ENCODE assay signal across 11 cellular contexts in genomic region chr2:102356741-102357140, GRCh38. TPM values are rescaled to one million over a fixed set of nuclear protein-coding genes. Genes with fewer than 3 reads are reported as not detected.
DNase-seq lines count a peak whose midpoint lies in the region; ATAC-seq, FAIRE-seq and TF ChIP-seq lines count a peak whose summit lies in the region.
"Had no signal": no experiment of that assay in that cellular context is flagged by ENCODE, and none has a peak within 500 bp of the region (broad histone marks: within the 10 kb centered on the region; RNA-seq: fewer than 3 reads in every experiment).

No MANE protein-coding gene starts in this region.

- H2AFZ ChIP-seq in HepG2 (ENCODE audit: low read length): no peak overlapping the region

- H3K4me2 ChIP-seq in HepG2 (ENCODE audit: low read depth, low read length): no peak overlapping the region

- FAIRE-seq in HepG2 (lab: Jason Lieb, UNC): no peak

- no peak for TF ChIP-seq RAD21 in HepG2 (CRISPR knock-in tag; IDR thresholded peaks at IDR 0.05)

- intact Hi-C loops in activated T-helper 2 cell treated with anti-CD3 and anti-CD28 coated beads, Interferon-gamma antibody, Interleukin-2, Interleukin-4, amounts not matched to agents 10 μg/mL and 5 μg/mL and 100 μg/mL, durations not matched to agents 14 hours and 24 hours and 36 hours (cut with micrococcal nuclease): loop anchor here (1.0 to 2.0 kb wide), 3 partner anchors 52 to 93 kb away; no protein-coding TSS in a partner anchor
- intact Hi-C loops in HepG2 (cut with micrococcal nuclease; ENCODE audit: unreplicated experiment): loop anchor here (5.0 to 10.0 kb wide), 3 partner anchors 329 to 472 kb away; no protein-coding TSS in a partner anchor

- in situ Hi-C loops in HepG2 (cut with HindIII; ENCODE audit: extremely low pct_ligation_motif_present, low pct_unique_long_range_greater_than_20kb): loop anchor here (5.0 to 10.0 kb wide), 2 partner anchors 104 to 362 kb away; partner anchors contain the start of gene IL1R2

- no peaks in the 10 kb centered on the region for H4K20me1 ChIP-seq in HepG2 (ENCODE audit: insufficient read depth, low read length)

- TF ChIP-seq EP300 in HepG2 (IDR thresholded peaks at IDR 0.05; ENCODE audit: low read depth in 2 of 2, low read length in 2 of 2) (no peak), HepG2 (CRISPR knock-in tag; IDR thresholded peaks at IDR 0.05; ENCODE audit: borderline replicate concordance) (no peak)

- ATAC-seq in activated CD8-positive, alpha-beta memory T cell treated with anti-CD3 and anti-CD28 coated beads, Interleukin-2, amount 10 ng/mL, durations not matched to agents 7 days and 5 days: no peak
- no peak for ATAC-seq in HepG2
- ATAC-seq in GM18907 (IDR thresholded peaks at IDR 0.05; ENCODE audit: unreplicated experiment): no peak
- no peak for ATAC-seq in GM19395 (IDR thresholded peaks at IDR 0.05; ENCODE audit: unreplicated experiment)

- H3K4me3 Mint-ChIP-seq in activated CD8-positive, alpha-beta memory T cell treated with anti-CD3 and anti-CD28 coated beads, Interleukin-2, amount 10 ng/mL, durations not matched to agents 7 days and 5 days: peak overlapping the region; percentile 98
- peak overlapping the region; percentile 98 for H3K4me3 Mint-ChIP-seq in activated T-helper 2 cell treated with anti-CD3 and anti-CD28 coated beads, Interferon-gamma antibody, Interleukin-2, Interleukin-4, amounts not matched to agents 10 μg/mL and 5 μg/mL and 100 μg/mL, durations not matched to agents 14 hours and 24 hours and 36 hours (ENCODE audit: low read depth)

- H3K27me3 ChIP-seq in HepG2 (ENCODE audit: control insufficient read depth in 1 of 2, insufficient read depth in 2 of 2, low read length in 2 of 2): peaks cover 2 to 18% of the 10 kb centered on the region in 2 experiments; a peak in 4 of 5 replicates
- no peaks in the 10 kb centered on the region for H3K27me3 ChIP-seq in subcutaneous abdominal adipose tissue (ENCODE audit: control insufficient read depth in 5 of 5, insufficient read depth in 4 of 5, low read length in 5 of 5)

- no peaks in the 10 kb centered on the region for H3K79me2 ChIP-seq in HepG2 (ENCODE audit: insufficient read depth, low read length)

- H3K4me1 ChIP-seq in HepG2 (ENCODE audit: insufficient read depth, low read length) (peaks cover 6% of the 10 kb centered on the region), subcutaneous abdominal adipose tissue (ENCODE audit: control insufficient read depth in 5 of 5, insufficient read depth in 5 of 5, low read length in 5 of 5) (peaks cover 0 to 9% (median 4%) of the 10 kb centered on the region in 5 donors)

- H3K4me3 ChIP-seq in HepG2 (replicated peaks in 1 of 3; ENCODE audit: insufficient read depth in 1 of 3, low read depth in 2 of 3, low read length in 3 of 3) (no peak overlapping the region), subcutaneous abdominal adipose tissue (ENCODE audit: low read depth in 1 of 5, low read length in 5 of 5) (peak overlapping the region in 3 of 5 donors; percentile 72 to 76 (median 75))

- POLR2A ChIA-PET in HepG2 (lab: Yijun Ruan, JAX): interaction anchor here (0.7 kb wide), 1 partner anchor 215 kb away, joined by 3 read pairs; no protein-coding TSS in a partner anchor

- H3K9ac ChIP-seq in HepG2 (ENCODE audit: insufficient read depth, low read depth, low read length) (no peak overlapping the region), subcutaneous abdominal adipose tissue (ENCODE audit: low read length in 5 of 5) (peak overlapping the region in 1 of 5 donors; percentile 82)

- no TSS peak for BruUV-seq in HepG2 (replicated peaks; lab: Mats Ljungman, UMichigan)

- no peak for DNase-seq in activated CD8-positive, alpha-beta memory T cell treated with anti-CD3 and anti-CD28 coated beads, Interleukin-2, amount 10 ng/mL, durations not matched to agents 7 days and 5 days
- no peak for DNase-seq in activated CD8-positive, alpha-beta memory T cell treated with anti-CD3 and anti-CD28 coated beads, Interleukin-2, amount 50 U/mL, for 48 hours
- DNase-seq in activated T-helper 2 cell treated with anti-CD3 and anti-CD28 coated beads, Interferon-gamma antibody, Interleukin-2, Interleukin-4, amounts not matched to agents 10 μg/mL and 5 μg/mL and 100 μg/mL, durations not matched to agents 14 hours and 24 hours and 36 hours (ENCODE audit: low spot score): no peak
- DNase-seq in HepG2 (ENCODE audit: low spot score): no peak
- DNase-seq in central memory CD4-positive, alpha-beta T cell: no peak
- DNase-seq: cerebellar nuclear complex, foreskin melanocyte, NCI-H1436 treated with DMSO at 0.1 percent for 48 hours had no signal

- no peak overlapping the region for H3K27ac ChIP-seq in HepG2 (ENCODE audit: extremely low read length, insufficient read depth, low read length)
- peak overlapping the region; percentile 16 for H3K27ac ChIP-seq in subcutaneous abdominal adipose tissue (ENCODE audit: low read depth, low read length)

- peaks cover 22% of the 10 kb centered on the region for H3K36me3 Mint-ChIP-seq in activated CD8-positive, alpha-beta memory T cell treated with anti-CD3 and anti-CD28 coated beads, Interleukin-2, amount 10 ng/mL, durations not matched to agents 7 days and 5 days
- H3K36me3 Mint-ChIP-seq in activated T-helper 2 cell treated with anti-CD3 and anti-CD28 coated beads, Interferon-gamma antibody, Interleukin-2, Interleukin-4, amounts not matched to agents 10 μg/mL and 5 μg/mL and 100 μg/mL, durations not matched to agents 14 hours and 24 hours and 36 hours (ENCODE audit: low read depth): peaks cover 50% of the 10 kb centered on the region

- H3K4me1 Mint-ChIP-seq in activated CD8-positive, alpha-beta memory T cell treated with anti-CD3 and anti-CD28 coated beads, Interleukin-2, amount 10 ng/mL, durations not matched to agents 7 days and 5 days: peaks cover 41% of the 10 kb centered on the region
- H3K4me1 Mint-ChIP-seq in activated T-helper 2 cell treated with anti-CD3 and anti-CD28 coated beads, Interferon-gamma antibody, Interleukin-2, Interleukin-4, amounts not matched to agents 10 μg/mL and 5 μg/mL and 100 μg/mL, durations not matched to agents 14 hours and 24 hours and 36 hours (ENCODE audit: low read depth): peaks cover 49% of the 10 kb centered on the region

- CTCF ChIA-PET in activated CD8-positive, alpha-beta memory T cell treated with anti-CD3 and anti-CD28 coated beads, Interleukin-2, amount 10 ng/mL, durations not matched to agents 7 days and 5 days (lab: Charles Lee): interaction anchor here (0.7 to 3.7 kb wide), 36 partner anchors 11 to 357 kb away, joined by 3 to 35 read pairs (median 4); no protein-coding TSS in a partner anchor
- CTCF ChIA-PET in HepG2 (lab: Yijun Ruan, JAX; ENCODE audit: low intra/inter-chr PET ratio, low total read pairs): no interaction called here

- H3K27ac Mint-ChIP-seq in activated CD8-positive, alpha-beta memory T cell treated with anti-CD3 and anti-CD28 coated beads, Interleukin-2, amount 10 ng/mL, durations not matched to agents 7 days and 5 days: peak overlapping the region; percentile 92
- H3K27ac Mint-ChIP-seq in activated T-helper 2 cell treated with anti-CD3 and anti-CD28 coated beads, Interferon-gamma antibody, Interleukin-2, Interleukin-4, amounts not matched to agents 10 μg/mL and 5 μg/mL and 100 μg/mL, durations not matched to agents 14 hours and 24 hours and 36 hours: peak overlapping the region; percentile 93

- TF ChIP-seq POLR2A in HepG2 (IDR thresholded peaks at IDR 0.05; ENCODE audit: insufficient read depth in 1 of 2, low read depth in 2 of 2, low read length in 2 of 2): no peak

- H3K27me3 Mint-ChIP-seq in activated CD8-positive, alpha-beta memory T cell treated with anti-CD3 and anti-CD28 coated beads, Interleukin-2, amount 10 ng/mL, durations not matched to agents 7 days and 5 days: peaks cover 4% of the 10 kb centered on the region
- no peaks in the 10 kb centered on the region for H3K27me3 Mint-ChIP-seq in activated T-helper 2 cell treated with anti-CD3 and anti-CD28 coated beads, Interferon-gamma antibody, Interleukin-2, Interleukin-4, amounts not matched to agents 10 μg/mL and 5 μg/mL and 100 μg/mL, durations not matched to agents 14 hours and 24 hours and 36 hours (ENCODE audit: low read depth)

- no peak for TF ChIP-seq CTCF in HepG2 (CRISPR knock-in tag; IDR thresholded peaks at IDR 0.05)

- H3K9me3 ChIP-seq in HepG2 (ENCODE audit: low read length) (no peaks in the 10 kb centered on the region), subcutaneous abdominal adipose tissue (ENCODE audit: control insufficient read depth in 5 of 5, low read length in 5 of 5) (no peaks in the 10 kb centered on the region)

- H3K9me3 Mint-ChIP-seq in activated CD8-positive, alpha-beta memory T cell treated with anti-CD3 and anti-CD28 coated beads, Interleukin-2, amount 10 ng/mL, durations not matched to agents 7 days and 5 days (ENCODE audit: low read depth): peaks cover under 1% of the 10 kb centered on the region
- H3K9me3 Mint-ChIP-seq in activated T-helper 2 cell treated with anti-CD3 and anti-CD28 coated beads, Interferon-gamma antibody, Interleukin-2, Interleukin-4, amounts not matched to agents 10 μg/mL and 5 μg/mL and 100 μg/mL, durations not matched to agents 14 hours and 24 hours and 36 hours: peaks cover under 1% of the 10 kb centered on the region

- H3K36me3 ChIP-seq in HepG2 (replicated peaks in 1 of 2; ENCODE audit: control insufficient read depth in 1 of 2, insufficient read depth in 2 of 2, low read length in 2 of 2) (no peaks in the 10 kb centered on the region), subcutaneous abdominal adipose tissue (ENCODE audit: control insufficient read depth in 5 of 5, insufficient read depth in 5 of 5, low read length in 5 of 5) (no peaks in the 10 kb centered on the region)

- 82% methylated on average over 2 of the region's 2 CpGs for WGBS in HepG2 (ENCODE audit: low lambda C conversion rate)

RNA-seq across cellular contexts. Expression of gene IL18R1, which starts 1.1 kb away (rescaled TPM):
- total RNA-seq in activated CD8-positive, alpha-beta memory T cell treated with anti-CD3 and anti-CD28 coated beads, Interleukin-2, amount 10 ng/mL, durations not matched to agents 7 days and 5 days: 10 to 100 TPM; 19.8 to 25.9 TPM
- total RNA-seq in activated T-helper 2 cell treated with anti-CD3 and anti-CD28 coated beads, Interferon-gamma antibody, Interleukin-2, Interleukin-4, amounts not matched to agents 10 μg/mL and 5 μg/mL and 100 μg/mL, durations not matched to agents 14 hours and 24 hours and 36 hours: 61.9 and 68.2 TPM in 2 replicates
- 0.04 TPM in 1 of 2 replicates, not detected in the other for total RNA-seq in HepG2 (2016; rRNA removed; fragmentation: Illumina TruSeq; extraction: Trizol)
- total RNA-seq in HepG2 (2016; cell fraction: cytosol; rRNA removed; fragmentation: Illumina TruSeq; extraction: Trizol; ENCODE audit: low read depth): not detected in 2 replicates
- total RNA-seq in HepG2 (2016; cell fraction: insoluble cytoplasmic fraction; rRNA removed; fragmentation: Illumina TruSeq; extraction: Trizol): 0.28 TPM in 1 of 2 replicates, not detected in the other
- total RNA-seq in HepG2 (2016; cell fraction: membrane; rRNA removed; fragmentation: Illumina TruSeq; extraction: Trizol): 0.09 TPM in 1 of 2 replicates, not detected in the other
- 0.25 TPM in 1 of 2 replicates, not detected in the other for total RNA-seq in HepG2 (2016; cell fraction: nucleus; rRNA removed; fragmentation: Illumina TruSeq; extraction: Trizol)
- 0.01 and 0.08 TPM in 2 replicates for polyA plus RNA-seq in HepG2 (2011; rRNA removed)
- 0.09 TPM in 2 replicates for polyA plus RNA-seq in HepG2 (2011; cell fraction: cytosol; rRNA removed)
- 0.17 TPM in 1 of 2 replicates, not detected in the other for polyA plus RNA-seq in HepG2 (2011; cell fraction: nucleus; rRNA removed)
- 0.20 TPM in 1 of 2 replicates, not detected in the other for polyA plus RNA-seq in HepG2 (2012)
- 0.05 TPM in 1 of 2 replicates, not detected in the other for polyA plus RNA-seq in HepG2 (2016; cell fraction: cytosol; fragmentation: Illumina TruSeq; extraction: Trizol; ENCODE audit: low read depth)
- polyA plus RNA-seq in HepG2 (2016; cell fraction: insoluble cytoplasmic fraction; fragmentation: Illumina TruSeq; extraction: Trizol; ENCODE audit: low read depth): 0.35 TPM in 1 of 2 replicates, not detected in the other
- polyA plus RNA-seq in HepG2 (2016; cell fraction: membrane; fragmentation: Illumina TruSeq; extraction: Trizol; ENCODE audit: low read depth): 0.15 TPM in 1 of 2 replicates, not detected in the other
- polyA plus RNA-seq in HepG2 (2016; cell fraction: nucleus; fragmentation: Illumina TruSeq; extraction: Trizol; ENCODE audit: insufficient read depth, low read depth): 0.79 TPM in 1 of 2 replicates, not detected in the other
- polyA minus RNA-seq in HepG2 (2011; rRNA and poly(A)+ RNA removed; ENCODE audit: low replicate concordance): 0.20 and 1.2 TPM in 2 replicates
- not detected in 2 replicates for polyA minus RNA-seq in HepG2 (2011; cell fraction: cytosol; rRNA and poly(A)+ RNA removed)
- 0.12 and 1.4 TPM in 2 replicates for polyA minus RNA-seq in HepG2 (2011; cell fraction: nucleus; rRNA and poly(A)+ RNA removed)

RNA-seq across cellular contexts. Expression of gene IL1RL1, which starts 45.4 kb away (rescaled TPM):
- under 1 TPM; 0.09 to 0.41 TPM for total RNA-seq in activated CD8-positive, alpha-beta memory T cell treated with anti-CD3 and anti-CD28 coated beads, Interleukin-2, amount 10 ng/mL, durations not matched to agents 7 days and 5 days
- total RNA-seq in activated T-helper 2 cell treated with anti-CD3 and anti-CD28 coated beads, Interferon-gamma antibody, Interleukin-2, Interleukin-4, amounts not matched to agents 10 μg/mL and 5 μg/mL and 100 μg/mL, durations not matched to agents 14 hours and 24 hours and 36 hours: 10.7 and 11.1 TPM in 2 replicates
- 0.02 and 0.06 TPM in 2 replicates for total RNA-seq in HepG2 (2016; rRNA removed; fragmentation: Illumina TruSeq; extraction: Trizol)
- not detected in 2 replicates for total RNA-seq in HepG2 (2016; cell fraction: cytosol; rRNA removed; fragmentation: Illumina TruSeq; extraction: Trizol; ENCODE audit: low read depth)
- not detected in 2 replicates for total RNA-seq in HepG2 (2016; cell fraction: insoluble cytoplasmic fraction; rRNA removed; fragmentation: Illumina TruSeq; extraction: Trizol)
- total RNA-seq in HepG2 (2016; cell fraction: membrane; rRNA removed; fragmentation: Illumina TruSeq; extraction: Trizol): not detected in 2 replicates
- not detected in 2 replicates for total RNA-seq in HepG2 (2016; cell fraction: nucleus; rRNA removed; fragmentation: Illumina TruSeq; extraction: Trizol)
- 0.03 and 0.04 TPM in 2 replicates for polyA plus RNA-seq in HepG2 (2011; rRNA removed)
- polyA plus RNA-seq in HepG2 (2011; cell fraction: cytosol; rRNA removed): 0.03 TPM in 1 of 2 replicates, not detected in the other
- polyA plus RNA-seq in HepG2 (2011; cell fraction: nucleus; rRNA removed): 0.07 TPM in 1 of 2 replicates, not detected in the other
- not detected in 2 replicates for polyA plus RNA-seq in HepG2 (2012)
- polyA plus RNA-seq in HepG2 (2016; cell fraction: cytosol; fragmentation: Illumina TruSeq; extraction: Trizol; ENCODE audit: low read depth): 0.09 TPM in 1 of 2 replicates, not detected in the other
- not detected in 2 replicates for polyA plus RNA-seq in HepG2 (2016; cell fraction: insoluble cytoplasmic fraction; fragmentation: Illumina TruSeq; extraction: Trizol; ENCODE audit: low read depth)
- not detected in 2 replicates for polyA plus RNA-seq in HepG2 (2016; cell fraction: membrane; fragmentation: Illumina TruSeq; extraction: Trizol; ENCODE audit: low read depth)
- not detected in 2 replicates for polyA plus RNA-seq in HepG2 (2016; cell fraction: nucleus; fragmentation: Illumina TruSeq; extraction: Trizol; ENCODE audit: insufficient read depth, low read depth)
- polyA minus RNA-seq in HepG2 (2011; rRNA and poly(A)+ RNA removed; ENCODE audit: low replicate concordance): 0.72 TPM in 1 of 2 replicates, not detected in the other
- polyA minus RNA-seq in HepG2 (2011; cell fraction: cytosol; rRNA and poly(A)+ RNA removed): not detected in 2 replicates
- 0.12 and 0.13 TPM in 2 replicates for polyA minus RNA-seq in HepG2 (2011; cell fraction: nucleus; rRNA and poly(A)+ RNA removed)

Comparison
In these comparisons a context has a peak if more than half of its experiments do, and no peak if none do; other contexts are left out.
1. H3K4me3 ChIP-seq: peak in subcutaneous abdominal adipose tissue (3 of 5); none in HepG2 (0 of 3).
2. RNA of gene IL18R1, which starts 1.1 kb away (total RNA-seq): 61.9 to 68.2 TPM in activated T-helper 2 cell treated with anti-CD3 and anti-CD28 coated beads, Interferon-gamma antibody, Interleukin-2, Interleukin-4, amounts not matched to agents 10 μg/mL and 5 μg/mL and 100 μg/mL, durations not matched to agents 14 hours and 24 hours and 36 hours and 19.8 to 25.9 TPM in activated CD8-positive, alpha-beta memory T cell treated with anti-CD3 and anti-CD28 coated beads, Interleukin-2, amount 10 ng/mL, durations not matched to agents 7 days and 5 days; 0.04 to 0.28 TPM in HepG2; every median in the first group is over 10 times any median in the second.